9 cellular contexts compared by ENCODE assay signal in the genomic region with DNA sequence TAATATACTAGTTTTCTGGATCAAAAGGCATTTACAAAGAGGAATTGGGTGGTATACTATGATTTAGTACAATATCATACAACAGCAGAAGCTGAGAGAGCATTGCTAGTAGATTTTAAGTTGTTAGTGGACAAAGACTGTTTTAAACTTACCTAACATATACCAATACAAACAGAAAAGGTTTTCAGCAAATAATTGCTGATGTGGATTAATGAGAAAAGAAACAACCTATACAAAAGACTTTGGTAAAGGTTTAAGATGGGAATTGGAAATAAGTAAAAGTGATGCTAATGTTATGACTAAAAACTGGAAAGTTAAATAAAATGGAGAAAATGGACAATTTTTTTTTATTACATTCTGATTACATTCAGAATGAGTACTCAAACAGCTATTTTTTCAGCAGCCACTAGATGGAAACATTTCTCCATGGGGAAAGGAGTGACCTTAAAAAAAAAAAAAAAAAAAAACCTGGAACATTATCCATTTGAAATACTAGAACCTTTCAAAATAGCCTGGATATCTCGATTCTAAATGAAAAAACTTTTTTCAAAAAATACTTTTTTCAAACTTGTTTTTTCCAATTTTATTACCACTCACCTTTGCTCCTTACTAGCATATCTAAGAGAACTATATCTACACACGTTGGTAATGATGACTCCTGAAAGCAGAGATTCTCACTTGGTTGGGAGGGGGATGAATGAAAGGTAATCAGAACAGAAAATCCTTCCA. TPM values are rescaled to one million over a fixed set of nuclear protein-coding genes. Genes with fewer than 3 reads are reported as not detected.
A peak's percentile ranks its signal among the peaks of the same experiment; 100 is the strongest.
DNase-seq lines count a peak whose midpoint lies in the region; ATAC-seq, FAIRE-seq and TF ChIP-seq lines count a peak whose summit lies in the region.
"Had no signal": no experiment of that assay in that cellular context is flagged by ENCODE, and none has a peak within 500 bp of the region (broad histone marks: within the 10 kb centered on the region; RNA-seq: fewer than 3 reads in every experiment).

No MANE protein-coding gene starts in this region.

- FAIRE-seq in HTR-8/SVneo (lab: Jason Lieb, UNC), result no peak

- no peaks in the 10 kb centered on the region for H3K4me1 ChIP-seq in testis

- WGBS in testis, 2 donors, result 34 to 36% methylated on average over 2 of the region's 2 CpGs

- ATAC-seq in GM19035 (IDR thresholded peaks at IDR 0.05; ENCODE audit: unreplicated experiment), result no peak
- no peak for ATAC-seq in HG02870 (IDR thresholded peaks at IDR 0.05; ENCODE audit: unreplicated experiment)

- H3K27ac ChIP-seq in testis, result no peak overlapping the region
- H3K27ac ChIP-seq: SK-N-MC had no signal

- H3K4me3 ChIP-seq in foreskin fibroblast (ENCODE audit: low read depth in 1 of 2, low read length in 2 of 2) (no peak overlapping the region), testis (no peak overlapping the region)
- H3K4me3 ChIP-seq: SK-N-MC had no signal

- intact Hi-C loops in testis (cut with DNase I; ENCODE audit: low total_unique reads), result no loop called here

- H3K9me3 ChIP-seq in testis, result no peaks in the 10 kb centered on the region

- no peaks in the 10 kb centered on the region for H3K27me3 ChIP-seq in testis

- DNase-seq in D341Med (ENCODE audit: low spot score), result peak; percentile 36
- DNase-seq in HTR-8/SVneo (ENCODE audit: insufficient read length, low spot score), result peak; percentile 13
- DNase-seq in SK-N-DZ (ENCODE audit: low spot score), result peak; percentile 21
- DNase-seq in foreskin fibroblast, result peak; percentile 11 to 59
- no peak for DNase-seq in testis
- DNase-seq in effector CD4-positive, alpha-beta T cell, result no peak

- no peaks in the 10 kb centered on the region for H3K36me3 ChIP-seq in testis (ENCODE audit: low read depth, missing control alignments)

- TF ChIP-seq CTCF in foreskin fibroblast (IDR thresholded peaks at IDR 0.05; ENCODE audit: low read depth, low read length) (peak; percentile 57), testis (IDR thresholded peaks at IDR 0.05) (peak in 2 of 3 experiments; percentile 8 to 55)

- no peak for TF ChIP-seq POLR2A in testis (IDR thresholded peaks at IDR 0.05)

RNA-seq across cellular contexts. Expression of a gene that starts 55.4 kb away (rescaled TPM):
- polyA plus RNA-seq in SK-N-DZ (2014; cell fraction: cytosol; rRNA removed), result 64.8 and 70.6 TPM in 2 replicates
- polyA plus RNA-seq in SK-N-DZ (2014; cell fraction: nucleus; rRNA removed), result 32.6 and 40.6 TPM in 2 replicates
- 10 to 100 TPM; 25.4 to 38.4 TPM for total RNA-seq in testis
- 43.3 TPM for polyA plus RNA-seq in testis (ENCODE audit: insufficient read depth, low read depth, low replicate concordance)

Comparison
In these comparisons a context has a peak if more than half of its experiments do, and no peak if none do; other contexts are left out.
1. DNase-seq: peak in D341Med (single experiment), HTR-8/SVneo (single experiment), SK-N-DZ (single experiment) and foreskin fibroblast (2 of 2); none in testis (single experiment) and effector CD4-positive, alpha-beta T cell (single experiment).